In the genomic region with DNA sequence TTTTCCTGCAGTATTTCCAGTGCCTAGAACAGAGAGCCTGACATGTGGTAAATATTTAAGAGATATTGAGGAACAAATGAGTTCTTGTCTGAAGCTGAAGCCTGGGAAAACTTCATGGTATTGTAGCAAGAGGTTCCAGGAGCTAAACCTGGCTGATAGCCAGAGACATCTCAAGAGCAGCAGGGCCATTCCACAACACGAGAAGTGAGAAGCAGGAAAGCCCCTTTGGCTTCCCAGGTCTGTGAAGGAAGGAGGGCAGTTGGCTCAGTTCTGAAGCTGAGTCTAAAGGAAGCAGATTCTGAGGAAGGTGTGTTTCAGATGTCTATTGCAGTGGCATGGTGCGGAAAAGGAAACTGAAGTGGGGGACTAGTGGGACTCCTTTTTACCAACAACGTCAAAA, we compare ENCODE assay signal across 13 cellular contexts.
"Had no signal": no experiment of that assay in that cellular context is flagged by ENCODE, and none has a peak within 500 bp of the region (broad histone marks: within the 10 kb centered on the region; RNA-seq: fewer than 3 reads in every experiment).

No MANE protein-coding gene starts in this region.

- H3K36me3 ChIP-seq: gastrocnemius medialis, left ventricle myocardium inferior, thoracic aorta had no signal

- DNase-seq: activated CD4-positive, CD25-positive, alpha-beta regulatory T cell treated with anti-CD3 and anti-CD28 coated beads, Interleukin-2, amount 50 U/mL, for 72 hours; activated naive CD8-positive, alpha-beta T cell treated with anti-CD3 and anti-CD28 coated beads for 36 hours; body of pancreas; cerebellar nuclear complex; effector memory CD8-positive, alpha-beta T cell; gastrocnemius medialis; left ventricle myocardium inferior; nucleus accumbens; posterior cingulate gyrus; retina; T-helper 9 cell had no signal

- H3K9me3 ChIP-seq: body of pancreas, gastrocnemius medialis, thoracic aorta had no signal

- H3K27me3 ChIP-seq: gastrocnemius medialis had no signal

- H3K27ac ChIP-seq: body of pancreas, gastrocnemius medialis, left ventricle myocardium inferior, thoracic aorta had no signal

- H3K4me1 ChIP-seq: body of pancreas, gastrocnemius medialis, left ventricle myocardium inferior had no signal

- ATAC-seq: body of pancreas; effector memory CD8-positive, alpha-beta T cell; gastrocnemius medialis; stimulated activated effector memory CD8-positive, alpha-beta T cell treated with anti-CD3 and anti-CD28 coated beads, Interleukin-12 subunit alpha, Interleukin-12 subunit beta, amount 100 ng/mL, for 72 hours had no signal

- H3K4me3 ChIP-seq: body of pancreas, gastrocnemius medialis, left ventricle myocardium inferior, thoracic aorta had no signal
